ENCODE assay signal across 10 cellular contexts in genomic region chr3:177618873-177619771, GRCh38.
DNase-seq lines count a peak whose midpoint lies in the region; ATAC-seq and TF ChIP-seq lines count a peak whose summit lies in the region.
"Had no signal": no experiment of that assay in that cellular context is flagged by ENCODE, and none has a peak within 500 bp of the region (broad histone marks: within the 10 kb centered on the region; RNA-seq: fewer than 3 reads in every experiment).

No MANE protein-coding gene starts in this region.

- 10% methylated on average over 9 of the region's 9 CpGs for WGBS in prostate gland

- H3K27ac ChIP-seq in RWPE2 (ENCODE audit: poor library complexity, severe bottlenecking) (peak overlapping the region; percentile 70), prostate gland (peak overlapping the region; percentile 83 to 89)

- TF ChIP-seq POLR2A in prostate gland (IDR thresholded peaks at IDR 0.05), result no peak

- peaks cover 31% of the 10 kb centered on the region for H3K4me1 ChIP-seq in RWPE2 (ENCODE audit: insufficient read depth, poor library complexity, severe bottlenecking)
- H3K4me1 ChIP-seq in prostate gland (replicated peaks), result peaks cover 10% of the 10 kb centered on the region

- no peak for TF ChIP-seq CTCF in RWPE2 (IDR thresholded peaks at IDR 0.05; ENCODE audit: poor library complexity, severe bottlenecking)
- TF ChIP-seq CTCF in fibroblast of villous mesenchyme (IDR thresholded peaks at IDR 0.05; ENCODE audit: insufficient read depth, low read depth, low read length), result no peak
- peak in 1 of 4 experiments; percentile 2 for TF ChIP-seq CTCF in prostate gland (IDR thresholded peaks at IDR 0.05)
- no peak for TF ChIP-seq CTCF in GM20000 (IDR thresholded peaks at IDR 0.05; ENCODE audit: extremely low read depth, missing control alignments)

- no peaks in the 10 kb centered on the region for H3K36me3 ChIP-seq in RWPE2 (ENCODE audit: low read depth)
- no peaks in the 10 kb centered on the region for H3K36me3 ChIP-seq in prostate gland

- H3K9me3 ChIP-seq in RWPE2 (ENCODE audit: severe bottlenecking), result no peaks in the 10 kb centered on the region
- no peaks in the 10 kb centered on the region for H3K9me3 ChIP-seq in prostate gland

- H3K27me3 ChIP-seq in RWPE2 (ENCODE audit: insufficient read depth, poor library complexity, severe bottlenecking) (no peaks in the 10 kb centered on the region), prostate gland (replicated peaks; ENCODE audit: insufficient read depth) (no peaks in the 10 kb centered on the region)

- ATAC-seq in RWPE2 (ENCODE audit: low read depth) (peak; percentile 28; the same call in 2 of the 3 replicates), HG03432 (IDR thresholded peaks at IDR 0.05; ENCODE audit: unreplicated experiment) (no peak), HG02884 (IDR thresholded peaks at IDR 0.05; ENCODE audit: unreplicated experiment) (no peak)

- peak; percentile 77 for DNase-seq in COLO829 (ENCODE audit: low spot score)
- DNase-seq in RWPE2 (ENCODE audit: low spot score), result no peak
- DNase-seq in fibroblast of villous mesenchyme (ENCODE audit: low read depth), result peak; percentile 57
- peak; percentile 55 for DNase-seq in prostate gland (ENCODE audit: low spot score)
- no peak for DNase-seq in GM20000 (ENCODE audit: low spot score)
- no peak for DNase-seq in stimulated activated CD4-positive, alpha-beta T cell treated with anti-CD3 and anti-CD28 coated beads, Interleukin-4, amount 100 ng/mL, for 4 hours
- DNase-seq: activated CD4-positive, alpha-beta memory T cell treated with anti-CD3 and anti-CD28 coated beads for 36 hours; glutamatergic neuron had no signal

- H3K4me3 ChIP-seq in RWPE2 (ENCODE audit: severe bottlenecking), result no peak overlapping the region
- H3K4me3 ChIP-seq in fibroblast of villous mesenchyme (ENCODE audit: low read depth, low read length), result no peak overlapping the region
- no peak overlapping the region for H3K4me3 ChIP-seq in prostate gland

- intact Hi-C loops in prostate gland (cut with DNase I), result loop anchor here (10.0 kb wide), 1 partner anchor 206 kb away; no protein-coding TSS in a partner anchor

Comparison
In these comparisons a context has a peak if more than half of its experiments do, and no peak if none do; other contexts are left out.
1. DNase-seq: peak in COLO829 (single experiment), fibroblast of villous mesenchyme (single experiment) and prostate gland (single experiment); none in RWPE2 (single experiment), GM20000 (single experiment) and stimulated activated CD4-positive, alpha-beta T cell treated with anti-CD3 and anti-CD28 coated beads, Interleukin-4, amount 100 ng/mL, for 4 hours (0 of 2).